14 cellular contexts compared by ENCODE assay signal in genomic region chr6:115643762-115644161, GRCh38.
A peak's percentile ranks its signal among the peaks of the same experiment; 100 is the strongest.
DNase-seq lines count a peak whose midpoint lies in the region; ATAC-seq and TF ChIP-seq lines count a peak whose summit lies in the region.
"Had no signal": no experiment of that assay in that cellular context is flagged by ENCODE, and none has a peak within 500 bp of the region (broad histone marks: within the 10 kb centered on the region; RNA-seq: fewer than 3 reads in every experiment).

No MANE protein-coding gene starts in this region.

- no peak overlapping the region for H3K18ac ChIP-seq in mesenchymal stem cell (ENCODE audit: low read depth in 1 of 2, low read length in 2 of 2)

- no peaks in the 10 kb centered on the region for H3K4me1 Mint-ChIP-seq in activated CD8-positive, alpha-beta T cell treated with anti-CD3 and anti-CD28 coated beads, Interleukin-2, amount 10 ng/mL, durations not matched to agents 7 days and 5 days (ENCODE audit: low read depth)
- H3K4me1 Mint-ChIP-seq: activated CD8-positive, alpha-beta memory T cell treated with anti-CD3 and anti-CD28 coated beads, Interleukin-2, amount 10 ng/mL, durations not matched to agents 7 days and 5 days; activated naive CD8-positive, alpha-beta T cell treated with anti-CD3 and anti-CD28 coated beads, Interleukin-2, amount 10 ng/mL, durations not matched to agents 7 days and 5 days had no signal

- H3K4me2 ChIP-seq in mesenchymal stem cell (ENCODE audit: low read length, poor library complexity, severe bottlenecking), result no peak overlapping the region

- H3K27ac Mint-ChIP-seq in activated CD8-positive, alpha-beta T cell treated with anti-CD3 and anti-CD28 coated beads, Interleukin-2, amount 10 ng/mL, durations not matched to agents 7 days and 5 days, result no peak overlapping the region
- H3K27ac Mint-ChIP-seq: activated CD8-positive, alpha-beta memory T cell treated with anti-CD3 and anti-CD28 coated beads, Interleukin-2, amount 10 ng/mL, durations not matched to agents 7 days and 5 days; activated naive CD8-positive, alpha-beta T cell treated with anti-CD3 and anti-CD28 coated beads, Interleukin-2, amount 10 ng/mL, durations not matched to agents 7 days and 5 days had no signal

- H3K27me3 ChIP-seq in BJ (ENCODE audit: control insufficient read depth, insufficient read depth, low read length) (no peaks in the 10 kb centered on the region), mesenchymal stem cell (ENCODE audit: control insufficient read depth in 1 of 2, insufficient read depth in 1 of 2, low read length in 2 of 2) (no peaks in the 10 kb centered on the region)

- H4K91ac ChIP-seq in mesenchymal stem cell (ENCODE audit: low read length), result no peak overlapping the region

- H3K14ac ChIP-seq in mesenchymal stem cell (ENCODE audit: low read length in 2 of 2), result no peak overlapping the region

- H2AFZ ChIP-seq in mesenchymal stem cell (ENCODE audit: low read depth, low read length), result no peak overlapping the region

- intact Hi-C loops in posterior cingulate gyrus (cut with DNase I), result no loop called here

- no peak overlapping the region for H3K9ac ChIP-seq in mesenchymal stem cell (ENCODE audit: low read length)

- no peak overlapping the region for H3K4ac ChIP-seq in mesenchymal stem cell (ENCODE audit: low read depth in 1 of 2, low read length in 2 of 2)

- H3K23ac ChIP-seq in mesenchymal stem cell (ENCODE audit: low read length in 2 of 2), result no peak overlapping the region

- no peak overlapping the region for H3K4me3 Mint-ChIP-seq in activated CD8-positive, alpha-beta T cell treated with anti-CD3 and anti-CD28 coated beads, Interleukin-2, amount 10 ng/mL, durations not matched to agents 7 days and 5 days
- H3K4me3 Mint-ChIP-seq: activated CD8-positive, alpha-beta memory T cell treated with anti-CD3 and anti-CD28 coated beads, Interleukin-2, amount 10 ng/mL, durations not matched to agents 7 days and 5 days; activated naive CD8-positive, alpha-beta T cell treated with anti-CD3 and anti-CD28 coated beads, Interleukin-2, amount 10 ng/mL, durations not matched to agents 7 days and 5 days had no signal

- H3K4me3 ChIP-seq in BJ (ENCODE audit: low read depth, low read length) (no peak overlapping the region), mesenchymal stem cell (ENCODE audit: insufficient read depth in 1 of 2, low read depth in 1 of 2, low read length in 2 of 2) (no peak overlapping the region)

- H3K36me3 ChIP-seq in BJ (ENCODE audit: control insufficient read depth, insufficient read depth, low read length), result no peaks in the 10 kb centered on the region
- no peaks in the 10 kb centered on the region for H3K36me3 ChIP-seq in mesenchymal stem cell (ENCODE audit: control insufficient read depth in 1 of 2, insufficient read depth in 2 of 2, low read depth in 1 of 2, low read length in 2 of 2)

- H2AK5ac ChIP-seq in mesenchymal stem cell (ENCODE audit: low read length, severe bottlenecking), result no peak overlapping the region

- H3K79me1 ChIP-seq in mesenchymal stem cell (replicated peaks; ENCODE audit: low read length, poor library complexity, severe bottlenecking), result no peaks in the 10 kb centered on the region

- no peaks in the 10 kb centered on the region for H3K9me3 Mint-ChIP-seq in activated CD8-positive, alpha-beta T cell treated with anti-CD3 and anti-CD28 coated beads, Interleukin-2, amount 10 ng/mL, durations not matched to agents 7 days and 5 days (ENCODE audit: insufficient read depth)

- no peak for ATAC-seq in HG03039 (IDR thresholded peaks at IDR 0.05; ENCODE audit: unreplicated experiment)
- no peak for ATAC-seq in activated CD8-positive, alpha-beta T cell treated with anti-CD3 and anti-CD28 coated beads, Interleukin-2, amount 10 ng/mL, durations not matched to agents 7 days and 5 days
- ATAC-seq: activated CD8-positive, alpha-beta memory T cell treated with anti-CD3 and anti-CD28 coated beads, Interleukin-2, amount 10 ng/mL, durations not matched to agents 7 days and 5 days had no signal

- H2BK12ac ChIP-seq in mesenchymal stem cell (ENCODE audit: low read length in 2 of 2), result no peak overlapping the region

- H3K4me1 ChIP-seq in mesenchymal stem cell (ENCODE audit: control insufficient read depth, insufficient read depth, low read depth, low read length), result no peaks in the 10 kb centered on the region

- 45% methylated on average over 2 of the region's 2 CpGs for whole genome bisulfite sequencing in mesenchymal stem cell

- no peak overlapping the region for H4K8ac ChIP-seq in mesenchymal stem cell (ENCODE audit: low read length)

- H2BK15ac ChIP-seq in mesenchymal stem cell (ENCODE audit: low read depth, poor library complexity, severe bottlenecking), result no peak overlapping the region

- 0 out of 2 replicates have a peak, but pooled peaks have one; percentile 26 for TF ChIP-seq CTCF in BJ (IDR thresholded peaks at IDR 0.05; ENCODE audit: insufficient read depth, low read depth, low read length)

- H3K9me3 ChIP-seq in mesenchymal stem cell (ENCODE audit: control insufficient read depth, low read length), result no peaks in the 10 kb centered on the region

- DNase-seq in BJ (ENCODE audit: low read depth), result no peak
- DNase-seq in HuH-7 (ENCODE audit: low spot score), result peak; percentile 7
- peak; percentile 73 for DNase-seq in astrocyte of the hippocampus (ENCODE audit: low read depth, low spot score)
- DNase-seq in mesenchymal stem cell, result peak; percentile 3
- DNase-seq in NOMO-1 (lab: John Stamatoyannopoulos, UW; ENCODE audit: unreplicated experiment in 2 of 2), result no peak
- no peak for DNase-seq in posterior cingulate gyrus
- DNase-seq in activated CD8-positive, alpha-beta T cell treated with anti-CD3 and anti-CD28 coated beads, Interleukin-2, amount 10 ng/mL, durations not matched to agents 7 days and 5 days, result no peak
- DNase-seq: activated CD8-positive, alpha-beta memory T cell treated with anti-CD3 and anti-CD28 coated beads, Interleukin-2, amount 10 ng/mL, durations not matched to agents 7 days and 5 days; activated naive CD8-positive, alpha-beta T cell treated with anti-CD3 and anti-CD28 coated beads, Interleukin-2, amount 10 ng/mL, durations not matched to agents 7 days and 5 days; HCEC 1CT; midbrain; NCI-H2107; T1000 had no signal

- CTCF ChIA-PET in BJ (lab: Yijun Ruan, JAX), result interaction anchor here (1.0 kb wide), 1 partner anchor 17 kb away, joined by 3 read pairs; no protein-coding TSS in a partner anchor
- CTCF ChIA-PET in activated CD8-positive, alpha-beta T cell treated with anti-CD3 and anti-CD28 coated beads, Interleukin-2, amount 10 ng/mL, durations not matched to agents 7 days and 5 days (lab: Charles Lee), result no interaction called here

- H2BK120ac ChIP-seq in mesenchymal stem cell (ENCODE audit: low read depth, low read length), result no peak overlapping the region

- POLR2A ChIA-PET in BJ (lab: Charles Lee), result no interaction called here
- POLR2A ChIA-PET in activated CD8-positive, alpha-beta T cell treated with anti-CD3 and anti-CD28 coated beads, Interleukin-2, amount 10 ng/mL, durations not matched to agents 7 days and 5 days (lab: Charles Lee), result no interaction called here

- no peak overlapping the region for H2BK5ac ChIP-seq in mesenchymal stem cell (ENCODE audit: low read depth, low read length, poor library complexity, severe bottlenecking)

- no peak overlapping the region for H3K27ac ChIP-seq in mesenchymal stem cell (ENCODE audit: low read length, poor library complexity, severe bottlenecking)

- H3K27me3 Mint-ChIP-seq in activated CD8-positive, alpha-beta T cell treated with anti-CD3 and anti-CD28 coated beads, Interleukin-2, amount 10 ng/mL, durations not matched to agents 7 days and 5 days (ENCODE audit: low read depth), result no peaks in the 10 kb centered on the region
- H3K27me3 Mint-ChIP-seq: activated CD8-positive, alpha-beta memory T cell treated with anti-CD3 and anti-CD28 coated beads, Interleukin-2, amount 10 ng/mL, durations not matched to agents 7 days and 5 days; activated naive CD8-positive, alpha-beta T cell treated with anti-CD3 and anti-CD28 coated beads, Interleukin-2, amount 10 ng/mL, durations not matched to agents 7 days and 5 days had no signal

- H3K36me3 Mint-ChIP-seq in activated CD8-positive, alpha-beta T cell treated with anti-CD3 and anti-CD28 coated beads, Interleukin-2, amount 10 ng/mL, durations not matched to agents 7 days and 5 days (ENCODE audit: low read depth), result no peaks in the 10 kb centered on the region
- H3K36me3 Mint-ChIP-seq: activated CD8-positive, alpha-beta memory T cell treated with anti-CD3 and anti-CD28 coated beads, Interleukin-2, amount 10 ng/mL, durations not matched to agents 7 days and 5 days; activated naive CD8-positive, alpha-beta T cell treated with anti-CD3 and anti-CD28 coated beads, Interleukin-2, amount 10 ng/mL, durations not matched to agents 7 days and 5 days had no signal

Comparison
In these comparisons a context has a peak if more than half of its experiments do, and no peak if none do; other contexts are left out.
1. DNase-seq: peak in HuH-7 (single experiment), astrocyte of the hippocampus (single experiment) and mesenchymal stem cell (single experiment); none in BJ (single experiment), NOMO-1 (0 of 2), posterior cingulate gyrus (0 of 10) and activated CD8-positive, alpha-beta T cell treated with anti-CD3 and anti-CD28 coated beads, Interleukin-2, amount 10 ng/mL, durations not matched to agents 7 days and 5 days (single experiment).